1 cellular context compared by ENCODE assay signal in the genomic region with DNA sequence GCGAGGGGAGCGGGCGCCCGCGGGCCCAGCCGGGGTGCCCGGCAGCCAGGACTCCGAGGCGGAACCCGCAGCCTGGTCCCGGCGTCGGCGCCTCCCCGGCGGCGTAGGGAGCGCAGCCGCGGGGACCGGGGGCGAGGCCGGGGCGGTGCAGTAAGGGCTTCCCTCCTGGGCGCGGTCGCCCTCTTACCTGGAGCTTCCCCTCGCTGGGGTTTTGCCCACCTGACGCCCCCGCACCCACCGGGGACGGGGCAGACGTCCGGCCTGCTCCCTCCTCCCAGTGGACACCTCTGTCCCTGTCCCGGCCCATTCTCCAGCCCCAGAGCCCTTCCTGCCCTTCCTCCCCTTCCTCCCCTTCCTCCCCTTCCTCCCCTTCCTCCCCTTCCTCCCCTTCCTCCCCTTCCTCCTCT.
TF ChIP-seq lines count a peak whose summit lies in the region.

No MANE protein-coding gene starts in this region.

TF ChIP-seq in HEK293, 187 proteins besides CTCF, POLR2A, EP300 and RAD21 (continued from another document):
- TF ChIP-seq GLI4 (tag by site-specific recombination; IDR thresholded peaks at IDR 0.05) (peak; percentile 79; the same call in 1 of the 2 replicates), ZNF324 (tag by site-specific recombination; IDR thresholded peaks at IDR 0.05) (peak; percentile 17; the same call in 1 of the 2 replicates), ZBTB1 (tag by site-specific recombination; IDR thresholded peaks at IDR 0.05) (no peak), BCL11A (tag by site-specific recombination; IDR thresholded peaks at IDR 0.05; ENCODE audit: low read depth) (peak; percentile 64; the same call in 1 of the 2 replicates), ZBTB8A (tag by site-specific recombination; IDR thresholded peaks at IDR 0.05) (peak; percentile 92), KLF7 (tag by site-specific recombination; IDR thresholded peaks at IDR 0.05; ENCODE audit: borderline replicate concordance) (peak; percentile 89), SP2 (tag by site-specific recombination; IDR thresholded peaks at IDR 0.05) (peak; percentile 90), ZNF701 (tag by site-specific recombination; IDR thresholded peaks at IDR 0.05) (peak; percentile 43; the same call in 1 of the 2 replicates), ZFHX2 (tag by site-specific recombination; conservative IDR thresholded peaks at IDR 0.05) (peak; percentile 91), ZNF658 (tag by site-specific recombination; IDR thresholded peaks at IDR 0.05) (no peak), ZNF585B (tag by site-specific recombination; IDR thresholded peaks at IDR 0.05) (0 out of 2 replicates have a peak, but pooled peaks have one; percentile 6), EGR2 (tag by site-specific recombination; IDR thresholded peaks at IDR 0.05; ENCODE audit: low read depth) (peak; percentile 95), ZNF600 (tag by site-specific recombination; IDR thresholded peaks at IDR 0.05) (no peak), GLIS1 (tag by site-specific recombination; IDR thresholded peaks at IDR 0.05) (peak; percentile 29), ZBTB48 (tag by site-specific recombination; IDR thresholded peaks at IDR 0.05) (peak; percentile 77)
- TF ChIP-seq, protein P1, sequence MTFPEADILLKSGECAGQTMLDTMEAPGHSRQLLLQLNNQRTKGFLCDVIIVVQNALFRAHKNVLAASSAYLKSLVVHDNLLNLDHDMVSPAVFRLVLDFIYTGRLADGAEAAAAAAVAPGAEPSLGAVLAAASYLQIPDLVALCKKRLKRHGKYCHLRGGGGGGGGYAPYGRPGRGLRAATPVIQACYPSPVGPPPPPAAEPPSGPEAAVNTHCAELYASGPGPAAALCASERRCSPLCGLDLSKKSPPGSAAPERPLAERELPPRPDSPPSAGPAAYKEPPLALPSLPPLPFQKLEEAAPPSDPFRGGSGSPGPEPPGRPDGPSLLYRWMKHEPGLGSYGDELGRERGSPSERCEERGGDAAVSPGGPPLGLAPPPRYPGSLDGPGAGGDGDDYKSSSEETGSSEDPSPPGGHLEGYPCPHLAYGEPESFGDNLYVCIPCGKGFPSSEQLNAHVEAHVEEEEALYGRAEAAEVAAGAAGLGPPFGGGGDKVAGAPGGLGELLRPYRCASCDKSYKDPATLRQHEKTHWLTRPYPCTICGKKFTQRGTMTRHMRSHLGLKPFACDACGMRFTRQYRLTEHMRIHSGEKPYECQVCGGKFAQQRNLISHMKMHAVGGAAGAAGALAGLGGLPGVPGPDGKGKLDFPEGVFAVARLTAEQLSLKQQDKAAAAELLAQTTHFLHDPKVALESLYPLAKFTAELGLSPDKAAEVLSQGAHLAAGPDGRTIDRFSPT (tag by site-specific recombination; IDR thresholded peaks at IDR 0.05) = peak; percentile 95
- TF ChIP-seq, protein P2, sequence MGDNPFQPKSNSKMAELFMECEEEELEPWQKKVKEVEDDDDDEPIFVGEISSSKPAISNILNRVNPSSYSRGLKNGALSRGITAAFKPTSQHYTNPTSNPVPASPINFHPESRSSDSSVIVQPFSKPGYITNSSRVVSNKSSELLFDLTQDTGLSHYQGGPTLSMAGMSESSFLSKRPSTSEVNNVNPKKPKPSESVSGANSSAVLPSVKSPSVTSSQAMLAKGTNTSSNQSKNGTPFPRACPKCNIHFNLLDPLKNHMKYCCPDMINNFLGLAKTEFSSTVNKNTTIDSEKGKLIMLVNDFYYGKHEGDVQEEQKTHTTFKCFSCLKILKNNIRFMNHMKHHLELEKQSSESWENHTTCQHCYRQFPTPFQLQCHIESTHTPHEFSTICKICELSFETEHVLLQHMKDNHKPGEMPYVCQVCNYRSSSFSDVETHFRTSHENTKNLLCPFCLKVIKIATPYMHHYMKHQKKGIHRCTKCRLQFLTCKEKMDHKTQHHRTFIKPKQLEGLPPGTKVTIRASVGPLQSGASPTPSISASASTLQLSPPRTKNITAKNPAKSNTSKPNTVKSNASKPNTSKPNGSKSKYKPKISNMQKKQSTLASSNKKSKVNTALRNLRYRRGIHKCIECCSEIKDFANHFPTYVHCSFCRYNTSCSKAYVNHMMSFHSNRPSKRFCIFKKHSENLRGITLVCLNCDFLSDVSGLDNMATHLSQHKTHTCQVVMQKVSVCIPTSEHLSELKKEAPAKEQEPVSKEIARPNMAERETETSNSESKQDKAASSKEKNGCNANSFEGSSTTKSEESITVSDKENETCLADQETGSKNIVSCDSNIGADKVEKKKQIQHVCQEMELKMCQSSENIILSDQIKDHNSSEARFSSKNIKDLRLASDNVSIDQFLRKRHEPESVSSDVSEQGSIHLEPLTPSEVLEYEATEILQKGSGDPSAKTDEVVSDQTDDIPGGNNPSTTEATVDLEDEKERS (tag by site-specific recombination; IDR thresholded peaks at IDR 0.05) = 0 out of 2 replicates have a peak, but pooled peaks have one; percentile 7
- TF ChIP-seq, protein P3, sequence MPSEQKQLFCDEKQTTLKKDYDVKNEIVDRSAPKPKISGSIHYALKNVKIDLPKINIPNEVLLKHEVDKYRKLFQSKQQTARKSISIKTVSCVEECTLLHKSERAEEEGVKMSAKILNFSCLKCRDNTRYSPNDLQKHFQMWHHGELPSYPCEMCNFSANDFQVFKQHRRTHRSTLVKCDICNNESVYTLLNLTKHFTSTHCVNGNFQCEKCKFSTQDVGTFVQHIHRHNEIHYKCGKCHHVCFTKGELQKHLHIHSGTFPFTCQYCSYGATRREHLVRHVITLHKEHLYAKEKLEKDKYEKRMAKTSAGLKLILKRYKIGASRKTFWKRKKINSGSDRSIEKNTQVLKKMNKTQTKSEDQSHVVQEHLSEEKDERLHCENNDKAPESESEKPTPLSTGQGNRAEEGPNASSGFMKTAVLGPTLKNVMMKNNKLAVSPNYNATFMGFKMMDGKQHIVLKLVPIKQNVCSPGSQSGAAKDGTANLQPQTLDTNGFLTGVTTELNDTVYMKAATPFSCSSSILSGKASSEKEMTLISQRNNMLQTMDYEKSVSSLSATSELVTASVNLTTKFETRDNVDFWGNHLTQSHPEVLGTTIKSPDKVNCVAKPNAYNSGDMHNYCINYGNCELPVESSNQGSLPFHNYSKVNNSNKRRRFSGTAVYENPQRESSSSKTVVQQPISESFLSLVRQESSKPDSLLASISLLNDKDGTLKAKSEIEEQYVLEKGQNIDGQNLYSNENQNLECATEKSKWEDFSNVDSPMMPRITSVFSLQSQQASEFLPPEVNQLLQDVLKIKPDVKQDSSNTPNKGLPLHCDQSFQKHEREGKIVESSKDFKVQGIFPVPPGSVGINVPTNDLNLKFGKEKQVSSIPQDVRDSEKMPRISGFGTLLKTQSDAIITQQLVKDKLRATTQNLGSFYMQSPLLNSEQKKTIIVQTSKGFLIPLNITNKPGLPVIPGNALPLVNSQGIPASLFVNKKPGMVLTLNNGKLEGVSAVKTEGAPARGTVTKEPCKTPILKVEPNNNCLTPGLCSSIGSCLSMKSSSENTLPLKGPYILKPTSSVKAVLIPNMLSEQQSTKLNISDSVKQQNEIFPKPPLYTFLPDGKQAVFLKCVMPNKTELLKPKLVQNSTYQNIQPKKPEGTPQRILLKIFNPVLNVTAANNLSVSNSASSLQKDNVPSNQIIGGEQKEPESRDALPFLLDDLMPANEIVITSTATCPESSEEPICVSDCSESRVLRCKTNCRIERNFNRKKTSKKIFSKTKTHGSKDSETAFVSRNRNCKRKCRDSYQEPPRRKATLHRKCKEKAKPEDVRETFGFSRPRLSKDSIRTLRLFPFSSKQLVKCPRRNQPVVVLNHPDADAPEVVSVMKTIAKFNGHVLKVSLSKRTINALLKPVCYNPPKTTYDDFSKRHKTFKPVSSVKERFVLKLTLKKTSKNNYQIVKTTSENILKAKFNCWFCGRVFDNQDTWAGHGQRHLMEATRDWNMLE (tag by site-specific recombination; conservative IDR thresholded peaks at IDR 0.05; ENCODE audit: low read depth) = no peak
